15 cellular contexts compared by ENCODE assay signal in genomic region chr10:43254881-43255643, GRCh38. TPM values are rescaled to one million over a fixed set of nuclear protein-coding genes. Genes with fewer than 3 reads are reported as not detected.
DNase-seq lines count a peak whose midpoint lies in the region; ATAC-seq and TF ChIP-seq lines count a peak whose summit lies in the region.
"Had no signal": no experiment of that assay in that cellular context is flagged by ENCODE, and none has a peak within 500 bp of the region (broad histone marks: within the 10 kb centered on the region; RNA-seq: fewer than 3 reads in every experiment).

No MANE protein-coding gene starts in this region.

- H3K4me1 ChIP-seq in IMR-90 (ENCODE audit: control insufficient read depth, insufficient read depth, low read length) (no peaks in the 10 kb centered on the region), gastroesophageal sphincter (no peaks in the 10 kb centered on the region), neural progenitor cell (peaks cover 6% of the 10 kb centered on the region)

- H3K56ac ChIP-seq in IMR-90 (ENCODE audit: extremely low read depth, insufficient read depth, low read length): no peak overlapping the region

- no peaks in the 10 kb centered on the region for H4K20me1 ChIP-seq in IMR-90 (ENCODE audit: insufficient read depth, low read length)
- no peaks in the 10 kb centered on the region for H4K20me1 ChIP-seq in neural progenitor cell (ENCODE audit: low read depth)

- peak overlapping the region; percentile 51 for H2AFZ ChIP-seq in IMR-90 (replicated peaks; ENCODE audit: low read length, poor library complexity)
- peak overlapping the region; percentile 50 for H2AFZ ChIP-seq in neural progenitor cell (replicated peaks)

- peaks cover 29% of the 10 kb centered on the region for H3K27me3 ChIP-seq in IMR-90 (ENCODE audit: control insufficient read depth, insufficient read depth, low read length)
- peaks cover 11% of the 10 kb centered on the region for H3K27me3 ChIP-seq in gastroesophageal sphincter
- H3K27me3 ChIP-seq in neural progenitor cell: no peaks in the 10 kb centered on the region

- TF ChIP-seq RAD21 in IMR-90 (IDR thresholded peaks at IDR 0.05; ENCODE audit: low read length): no peak

- no peaks in the 10 kb centered on the region for H3K9me1 ChIP-seq in IMR-90 (ENCODE audit: insufficient read depth, low read length)

- no peak overlapping the region for H4K5ac ChIP-seq in IMR-90 (ENCODE audit: low read depth, low read length)

- DNase-seq in GM03348 (ENCODE audit: low spot score) (peak; percentile 9), IMR-90 (no peak), neural progenitor cell (ENCODE audit: low spot score) (no peak), HK-2 (ENCODE audit: unreplicated experiment) (no peak), NOMO-1 treated with dmso at 0.1 percent for 144 hours (lab: John Stamatoyannopoulos, UW; ENCODE audit: unreplicated experiment) (no peak), GM19238 (ENCODE audit: insufficient read length, low spot score) (no peak)
- DNase-seq: amniotic stem cell, DMS79, NCI-H510A treated with DMSO at 0.1 percent for 48 hours had no signal

- H2BK5ac ChIP-seq in IMR-90 (ENCODE audit: low read depth, low read length, poor library complexity, severe bottlenecking): no peak overlapping the region

- H3K23ac ChIP-seq in IMR-90 (ENCODE audit: low read depth, low read length): no peak overlapping the region

- H3K9ac ChIP-seq in IMR-90 (ENCODE audit: low read depth, low read length): no peak overlapping the region
- H3K9ac ChIP-seq in neural progenitor cell: no peak overlapping the region

- peaks cover 7% of the 10 kb centered on the region for H3K4me1 Mint-ChIP-seq in neural progenitor cell
- H3K4me1 Mint-ChIP-seq: activated B cell treated with CpG ODN at 0.5 μM for 24 hours had no signal

- H3K27ac Mint-ChIP-seq in neural progenitor cell: peak overlapping the region; percentile 66
- H3K27ac Mint-ChIP-seq: activated B cell treated with CpG ODN at 0.5 μM for 24 hours; progenitor cell of endocrine pancreas; stimulated activated naive CD8-positive, alpha-beta T cell treated with anti-CD3 and anti-CD28 coated beads, Interleukin-15, amount 100 ng/mL, for 72 hours had no signal

- no peak overlapping the region for H3K4me2 ChIP-seq in IMR-90 (ENCODE audit: low read depth, low read length)
- H3K4me2 ChIP-seq in neural progenitor cell: no peak overlapping the region

- CTCF ChIA-PET in IMR-90 (lab: Yijun Ruan, JAX): no interaction called here

- H3K14ac ChIP-seq in IMR-90 (replicated peaks; ENCODE audit: low read depth, low read length): no peak overlapping the region

- dilution Hi-C loops in IMR-90 (cut with HindIII; ENCODE audit: low sequenced_read_pairs, unreplicated experiment): no loop called here

- no peak overlapping the region for H4K8ac ChIP-seq in IMR-90 (ENCODE audit: low read depth in 2 of 2, low read length in 2 of 2)

- H3K4me3 Mint-ChIP-seq in neural progenitor cell: no peak overlapping the region
- H3K4me3 Mint-ChIP-seq: activated B cell treated with CpG ODN at 0.5 μM for 24 hours; stimulated activated naive CD8-positive, alpha-beta T cell treated with anti-CD3 and anti-CD28 coated beads, Interleukin-15, amount 100 ng/mL, for 72 hours had no signal

- no TSS peak for BruUV-seq in IMR-90 (replicated peaks; lab: Mats Ljungman, UMichigan)

- TF ChIP-seq CTCF in IMR-90 (conservative IDR thresholded peaks at IDR 0.05; ENCODE audit: low read depth, low read length): no peak
- TF ChIP-seq CTCF in gastroesophageal sphincter (IDR thresholded peaks at IDR 0.05): no peak
- TF ChIP-seq CTCF in neural progenitor cell (IDR thresholded peaks at IDR 0.05): no peak

- H3K4ac ChIP-seq in IMR-90 (ENCODE audit: low read depth, low read length): no peak overlapping the region

- H3K36me3 ChIP-seq in IMR-90 (ENCODE audit: control insufficient read depth, insufficient read depth, low read length): no peaks in the 10 kb centered on the region
- H3K36me3 ChIP-seq in gastroesophageal sphincter: no peaks in the 10 kb centered on the region
- H3K36me3 ChIP-seq in neural progenitor cell: no peaks in the 10 kb centered on the region

- no peak overlapping the region for H2BK20ac ChIP-seq in IMR-90 (ENCODE audit: low read depth, low read length)

- 60% methylated on average over 1 of the region's 12 CpGs; no CpG with 5 or more reads in 1 of the 2 experiments for WGBS in IMR-90 (ENCODE audit: extremely low coverage in 2 of 2, insufficient read length in 1 of 2), 2 experiments
- 80 to 100% methylated on average over 1 to 2 of the region's 12 CpGs for WGBS in gastroesophageal sphincter (ENCODE audit: low coverage in 1 of 2), 2 donors

- TF ChIP-seq EP300 in gastroesophageal sphincter (IDR thresholded peaks at IDR 0.05): no peak

- H3F3A ChIP-seq in neural progenitor cell (ENCODE audit: low read depth): peaks cover 8% of the 10 kb centered on the region

- no peak overlapping the region for H4K91ac ChIP-seq in IMR-90 (ENCODE audit: insufficient read depth, low read depth, low read length)

- H3K4me3 ChIP-seq in IMR-90 (ENCODE audit: insufficient read depth, low read depth, low read length) (no peak overlapping the region), gastroesophageal sphincter (no peak overlapping the region), neural progenitor cell (no peak overlapping the region)

- ATAC-seq in IMR-90 (ENCODE audit: low read depth) (no peak), gastroesophageal sphincter (peak; percentile 25), HG02678 (IDR thresholded peaks at IDR 0.05; ENCODE audit: unreplicated experiment) (no peak)

- H3K9me3 ChIP-seq in IMR-90 (ENCODE audit: control insufficient read depth, insufficient read depth, low read length): no peaks in the 10 kb centered on the region
- no peaks in the 10 kb centered on the region for H3K9me3 ChIP-seq in gastroesophageal sphincter
- no peaks in the 10 kb centered on the region for H3K9me3 ChIP-seq in neural progenitor cell (ENCODE audit: low read depth)

- no peak overlapping the region for H2BK120ac ChIP-seq in IMR-90 (ENCODE audit: low read depth, low read length)

- H2BK15ac ChIP-seq in IMR-90 (ENCODE audit: low read depth, low read length): no peak overlapping the region

- intact Hi-C loops in IMR-90 (cut with micrococcal nuclease): no loop called here

- H3K27ac ChIP-seq in IMR-90 (ENCODE audit: insufficient read depth, low read length) (no peak overlapping the region), gastroesophageal sphincter (no peak overlapping the region), neural progenitor cell (no peak overlapping the region)

- POLR2A ChIA-PET in IMR-90 (lab: Charles Lee; ENCODE audit: unreplicated experiment): no interaction called here

- H2AK9ac ChIP-seq in IMR-90 (replicated peaks; ENCODE audit: low read depth, low read length, poor library complexity): no peak overlapping the region

- no peaks in the 10 kb centered on the region for H3K36me3 Mint-ChIP-seq in neural progenitor cell

- peaks cover 10% of the 10 kb centered on the region for H3K27me3 Mint-ChIP-seq in neural progenitor cell (ENCODE audit: insufficient read depth, low read depth)

- no peaks in the 10 kb centered on the region for H3K79me1 ChIP-seq in IMR-90 (ENCODE audit: low read depth in 1 of 2, low read length in 2 of 2)

- no peaks in the 10 kb centered on the region for H3K9me3 Mint-ChIP-seq in neural progenitor cell
- H3K9me3 Mint-ChIP-seq: activated B cell treated with CpG ODN at 0.5 μM for 24 hours; stimulated activated naive CD8-positive, alpha-beta T cell treated with anti-CD3 and anti-CD28 coated beads, Interleukin-15, amount 100 ng/mL, for 72 hours had no signal

- in situ Hi-C loops in IMR-90 (cut with MboI; ENCODE audit: low sequenced_read_pairs): no loop called here

- no peaks in the 10 kb centered on the region for H3K79me2 ChIP-seq in neural progenitor cell (ENCODE audit: low read depth)

- H3K18ac ChIP-seq in IMR-90 (ENCODE audit: low read depth, low read length): no peak overlapping the region

- no peak for TF ChIP-seq POLR2A in IMR-90 (IDR thresholded peaks at IDR 0.05; ENCODE audit: low read depth, low read length)
- no peak for TF ChIP-seq POLR2A in gastroesophageal sphincter (IDR thresholded peaks at IDR 0.05)

- no peak overlapping the region for H2AK5ac ChIP-seq in IMR-90 (ENCODE audit: low read depth, low read length)

TF ChIP-seq in IMR-90, 13 proteins besides CTCF, POLR2A, EP300 and RAD21 (continues in another document):
- no peak for TF ChIP-seq NFE2L2 (IDR thresholded peaks at IDR 0.05; ENCODE audit: low read depth, low read length)
- no peak for TF ChIP-seq USF2 (IDR thresholded peaks at IDR 0.05; ENCODE audit: low read depth, low read length)
- no peak for TF ChIP-seq CEBPB (IDR thresholded peaks at IDR 0.05; ENCODE audit: low read depth, low read length)
- no peak for TF ChIP-seq BHLHE40 (IDR thresholded peaks at IDR 0.05; ENCODE audit: low read depth, low read length)
- no peak for TF ChIP-seq RCOR1 (IDR thresholded peaks at IDR 0.05; ENCODE audit: insufficient replicate concordance, low read length)
- no peak for TF ChIP-seq RFX5 (IDR thresholded peaks at IDR 0.05; ENCODE audit: low read depth, low read length)
- TF ChIP-seq ELK1 (IDR thresholded peaks at IDR 0.05; ENCODE audit: borderline replicate concordance, low read depth, low read length): no peak
- TF ChIP-seq MAFK (IDR thresholded peaks at IDR 0.05; ENCODE audit: low read depth, low read length): no peak
- no peak for TF ChIP-seq FOS (IDR thresholded peaks at IDR 0.05; ENCODE audit: low read depth, low read length)

RNA-seq across cellular contexts. Expression of gene RASGEF1A, which starts 11.8 kb away (rescaled TPM):
- total RNA-seq in IMR-90 (2012; rRNA removed) (0.18 and 0.28 TPM in 2 replicates), gastroesophageal sphincter (1 to 10 TPM in 3 of 4 donors, under 1 TPM in 1; 0.81 to 3.6 (median 1.5) TPM), neural progenitor cell (ENCODE audit: low replicate concordance) (3.5 and 6.5 TPM in 2 replicates)
- polyA plus RNA-seq in IMR-90 (2012; rRNA removed): 0.15 and 0.55 TPM in 2 replicates
- polyA plus RNA-seq in IMR-90 (2012; cell fraction: cytosol; rRNA removed): 0.10 and 0.29 TPM in 2 replicates
- 0.44 and 0.64 TPM in 2 replicates for polyA plus RNA-seq in IMR-90 (2012; cell fraction: nucleus; rRNA removed; ENCODE audit: low replicate concordance)
- total RNA-seq: LHCN-M2 had no signal
